ENCODE assay signal across 17 cellular contexts in the genomic region with DNA sequence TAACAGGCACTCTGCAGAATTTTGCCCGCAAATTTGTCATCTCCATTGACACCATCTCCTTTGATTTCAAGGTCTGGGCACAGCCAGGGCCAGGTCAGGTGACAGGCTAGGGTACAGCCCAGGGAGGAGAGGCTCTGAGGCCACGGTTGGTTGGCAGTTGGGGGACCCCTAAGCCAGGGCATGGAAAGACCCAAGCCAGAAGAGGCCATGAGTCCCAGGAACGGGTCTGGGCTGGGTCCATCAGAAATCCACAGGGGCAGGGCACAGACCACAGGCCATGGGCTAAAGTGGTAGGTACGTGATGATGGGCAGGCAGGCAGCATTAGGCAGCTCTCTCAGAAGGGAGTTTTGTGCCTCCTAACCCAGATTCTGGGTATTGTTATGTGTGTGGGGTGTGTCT.
"Had no signal": no experiment of that assay in that cellular context is flagged by ENCODE, and none has a peak within 500 bp of the region (broad histone marks: within the 10 kb centered on the region; RNA-seq: fewer than 3 reads in every experiment).

No MANE protein-coding gene starts in this region.

- H3K4me1 Mint-ChIP-seq: nephron had no signal

- DNase-seq: activated CD4-positive, alpha-beta T cell treated with anti-CD3 and anti-CD28 coated beads for 1 hour; activated T-cell treated with anti-CD3 and anti-CD28 coated beads, Interleukin-2, amount 50 U/mL, for 1 hour; gastrocnemius medialis; hypothalamus; stimulated activated CD4-positive, alpha-beta T cell treated with anti-CD3 and anti-CD28 coated beads, Interleukin-12 subunit alpha, Interleukin-12 subunit beta, amount 100 ng/mL, for 4 hours; stimulated activated CD4-positive, alpha-beta T cell treated with anti-CD3 and anti-CD28 coated beads, Interleukin-4, amount 100 ng/mL, for 4 hours; substantia nigra; thyroid gland; WERI-Rb-1 had no signal

- H3K4me3 Mint-ChIP-seq: nephron; stimulated activated naive CD8-positive, alpha-beta T cell treated with anti-CD3 and anti-CD28 coated beads, Interleukin-15, Interleukin-2, amounts not matched to agents 100 ng/mL and 50 ng/mL, for 24 hours; T-helper 2 cell treated with Interferon-gamma antibody and Interleukin-4, amounts not matched to agents 5 μg/mL and 100 μg/mL, for 36 hours had no signal

- H3K9me3 ChIP-seq: esophagus muscularis mucosa, gastrocnemius medialis, thyroid gland had no signal

- H3K27me3 Mint-ChIP-seq: stimulated activated naive CD8-positive, alpha-beta T cell treated with anti-CD3 and anti-CD28 coated beads, Interleukin-15, Interleukin-2, amounts not matched to agents 100 ng/mL and 50 ng/mL, for 24 hours had no signal

- H3K4me3 ChIP-seq: coronary artery, esophagus muscularis mucosa, gastrocnemius medialis, lung, thyroid gland had no signal

- ATAC-seq: gastrocnemius medialis had no signal

- H3K27ac Mint-ChIP-seq: nephron; stimulated activated naive CD8-positive, alpha-beta T cell treated with anti-CD3 and anti-CD28 coated beads, Interleukin-15, Interleukin-2, amounts not matched to agents 100 ng/mL and 50 ng/mL, for 24 hours; T-helper 2 cell treated with Interferon-gamma antibody and Interleukin-4, amounts not matched to agents 5 μg/mL and 100 μg/mL, for 36 hours had no signal

- H3K27me3 ChIP-seq: esophagus muscularis mucosa, gastrocnemius medialis, thyroid gland had no signal

- H3K9me3 Mint-ChIP-seq: activated naive CD4-positive, alpha-beta T cell treated with anti-CD3 and anti-CD28 coated beads, Interleukin-2, amount 50 U/mL, for 72 hours; nephron; stimulated activated naive CD8-positive, alpha-beta T cell treated with anti-CD3 and anti-CD28 coated beads, Interleukin-15, Interleukin-2, amounts not matched to agents 100 ng/mL and 50 ng/mL, for 24 hours; T-helper 2 cell treated with Interferon-gamma antibody and Interleukin-4, amounts not matched to agents 5 μg/mL and 100 μg/mL, for 36 hours had no signal

- H3K4me1 ChIP-seq: parathyroid adenoma, thyroid gland had no signal

- H3K27ac ChIP-seq: coronary artery, esophagus muscularis mucosa, gastrocnemius medialis, parathyroid adenoma, thyroid gland, WERI-Rb-1 had no signal

- H3K36me3 Mint-ChIP-seq: activated naive CD4-positive, alpha-beta T cell treated with anti-CD3 and anti-CD28 coated beads, Interleukin-2, amount 50 U/mL, for 72 hours had no signal
